Comparison of ENCODE assay signal across 9 cellular contexts in genomic region chr19:13082192-13083007, GRCh38. TPM values are rescaled to one million over a fixed set of nuclear protein-coding genes. Genes with fewer than 3 reads are reported as not detected.
DNase-seq lines count a peak whose midpoint lies in the region; TF ChIP-seq lines count a peak whose summit lies in the region.
"Had no signal": no experiment of that assay in that cellular context is flagged by ENCODE, and none has a peak within 500 bp of the region (broad histone marks: within the 10 kb centered on the region; RNA-seq: fewer than 3 reads in every experiment).

No MANE protein-coding gene starts in this region.

- H3K9me3 ChIP-seq in SK-N-MC (ENCODE audit: low read depth, low read length) (no peaks in the 10 kb centered on the region), right atrium auricular region (no peaks in the 10 kb centered on the region), tibial nerve (no peaks in the 10 kb centered on the region)

- peak; percentile 12 for DNase-seq in DMS53 (lab: John Stamatoyannopoulos, UW)
- DNase-seq in DMS53 treated with DMSO at 0.1 percent for 48 hours (lab: John Stamatoyannopoulos, UW; ENCODE audit: unreplicated experiment), result no peak
- DNase-seq in SK-N-MC (ENCODE audit: low read depth, low spot score), result no peak
- DNase-seq in right atrium auricular region (ENCODE audit: low spot score), result no peak
- DNase-seq in tibial nerve (ENCODE audit: low spot score in 2 of 2), result peak in 1 of 2 donors; percentile 46
- no peak for DNase-seq in immature natural killer cell
- no peak for DNase-seq in central memory CD4-positive, alpha-beta T cell
- no peak for DNase-seq in dedifferentiated amniotic fluid mesenchymal stem cell (ENCODE audit: extremely low spot score)
- DNase-seq: stimulated activated naive B cell treated with anti-CD40 and anti-IgM and Interleukin-4, amounts not matched to agents 10 μg/mL and 1 μg/mL and 100 μg/mL, for 72 hours had no signal

- H3K4me1 ChIP-seq in right atrium auricular region (peaks cover 0 to 75% of the 10 kb centered on the region in 2 donors), tibial nerve (peaks cover 0 to 67% (median 29%) of the 10 kb centered on the region in 4 donors)

- H3K36me3 Mint-ChIP-seq in immature natural killer cell, result no peaks in the 10 kb centered on the region

- H3K4me3 Mint-ChIP-seq in immature natural killer cell, result no peak overlapping the region
- H3K4me3 Mint-ChIP-seq: stimulated activated naive B cell treated with anti-CD40 and anti-IgM and Interleukin-4, amounts not matched to agents 10 μg/mL and 1 μg/mL and 100 μg/mL, for 72 hours had no signal

- H3K27me3 ChIP-seq in right atrium auricular region (no peaks in the 10 kb centered on the region), tibial nerve (no peaks in the 10 kb centered on the region)

- H3K27ac ChIP-seq in SK-N-MC (peak overlapping the region; percentile 34; the same call in 1 of the 2 replicates), right atrium auricular region (peak overlapping the region; percentile 50 to 55), tibial nerve (peak overlapping the region in 3 of 4 donors; percentile 45 to 77 (median 74))

- no peaks in the 10 kb centered on the region for H3K9me3 Mint-ChIP-seq in immature natural killer cell
- H3K9me3 Mint-ChIP-seq: stimulated activated naive B cell treated with anti-CD40 and anti-IgM and Interleukin-4, amounts not matched to agents 10 μg/mL and 1 μg/mL and 100 μg/mL, for 72 hours had no signal

- H3K27me3 Mint-ChIP-seq in immature natural killer cell (ENCODE audit: low read depth in 3 of 3), result peaks cover 0 to 11% (median 2%) of the 10 kb centered on the region in 3 donors

- TF ChIP-seq CTCF in right atrium auricular region (IDR thresholded peaks at IDR 0.05) (peak; percentile 16 to 64), tibial nerve (IDR thresholded peaks at IDR 0.05) (peak in 3 of 5 experiments; percentile 12 to 39 (median 26))

- H3K36me3 ChIP-seq in SK-N-MC (ENCODE audit: insufficient read depth, low read length), result peaks cover 10% of the 10 kb centered on the region
- H3K36me3 ChIP-seq in right atrium auricular region, result peaks cover 15% of the 10 kb centered on the region
- peaks cover 0 to 72% (median 0%) of the 10 kb centered on the region in 3 donors for H3K36me3 ChIP-seq in tibial nerve

- no peaks in the 10 kb centered on the region for H3K4me1 Mint-ChIP-seq in immature natural killer cell

- no peak overlapping the region for H3K27ac Mint-ChIP-seq in immature natural killer cell
- H3K27ac Mint-ChIP-seq: stimulated activated naive B cell treated with anti-CD40 and anti-IgM and Interleukin-4, amounts not matched to agents 10 μg/mL and 1 μg/mL and 100 μg/mL, for 72 hours had no signal

- TF ChIP-seq POLR2A in tibial nerve (IDR thresholded peaks at IDR 0.05), result no peak

- 37 to 40% methylated on average over 13 of the region's 14 CpGs for WGBS in tibial nerve, 2 donors

- peak in 1 of 2 donors; percentile 13 for TF ChIP-seq EP300 in tibial nerve (IDR thresholded peaks at IDR 0.05)

- H3K9ac ChIP-seq in SK-N-MC (ENCODE audit: insufficient read length), result no peak overlapping the region

- no peak overlapping the region for H3K4me3 ChIP-seq in SK-N-MC
- H3K4me3 ChIP-seq in right atrium auricular region, result no peak overlapping the region
- H3K4me3 ChIP-seq in tibial nerve, result no peak overlapping the region

RNA-seq across cellular contexts. Expression of gene LYL1, which starts 20.3 kb away (rescaled TPM):
- total RNA-seq in right atrium auricular region, result 10 to 100 TPM; 10.2 to 15.3 TPM
- total RNA-seq in tibial nerve, result 10 to 100 TPM; 21.1 to 43.5 (median 25.8) TPM
- 1 to 10 TPM; 1.1 to 2.2 (median 2.1) TPM for polyA plus RNA-seq in immature natural killer cell

RNA-seq across cellular contexts. Expression of gene TRMT1, which starts 34.1 kb away (rescaled TPM):
- 10 to 100 TPM; 13.6 to 15.0 TPM for total RNA-seq in right atrium auricular region
- total RNA-seq in tibial nerve, result 10 to 100 TPM; 38.4 to 92.7 (median 49.2) TPM
- polyA plus RNA-seq in immature natural killer cell, result 10 to 100 TPM; 13.2 to 16.5 (median 16.3) TPM

RNA-seq across cellular contexts. Expression of gene NACC1, which starts 35.7 kb away (rescaled TPM):
- total RNA-seq in right atrium auricular region, result 10 to 100 TPM; 25.4 to 27.3 TPM
- total RNA-seq in tibial nerve, result 10 to 100 TPM; 15.3 to 37.1 (median 25.8) TPM
- polyA plus RNA-seq in immature natural killer cell, result 1 to 10 TPM in 2 of 3 donors, not detected in 1; 1.2 to 2.8 TPM
